In the genomic region with DNA sequence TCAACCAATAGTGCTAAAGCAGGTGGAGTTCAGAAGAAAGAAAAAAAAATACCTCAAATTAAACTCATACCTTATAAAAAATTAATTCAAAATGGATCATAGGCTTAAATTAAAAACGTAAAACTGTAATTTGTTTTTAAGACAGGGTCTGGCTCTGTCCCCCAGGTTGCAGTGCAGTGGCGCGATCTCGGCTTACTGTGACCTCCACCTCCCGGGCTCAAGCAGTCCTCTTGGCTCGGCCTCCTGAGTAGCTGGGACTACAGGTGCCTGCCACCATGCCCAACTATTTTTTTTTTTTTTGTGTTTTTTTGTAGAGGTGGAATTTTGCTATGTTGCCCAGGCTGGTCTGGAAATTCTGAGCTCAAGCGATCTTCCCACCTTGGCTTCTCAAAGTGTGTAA, we compare ENCODE assay signal across 3 cellular contexts.
"Had no signal": no experiment of that assay in that cellular context is flagged by ENCODE, and none has a peak within 500 bp of the region (broad histone marks: within the 10 kb centered on the region; RNA-seq: fewer than 3 reads in every experiment).

No MANE protein-coding gene starts in this region.

- ATAC-seq: HepG2, K562 had no signal

- H3K4me3 Mint-ChIP-seq: IgD-negative memory B cell had no signal

- H3K4me1 Mint-ChIP-seq: IgD-negative memory B cell had no signal

- H3K27me3 Mint-ChIP-seq: IgD-negative memory B cell had no signal

- H3K27ac Mint-ChIP-seq: IgD-negative memory B cell had no signal

- H3K36me3 Mint-ChIP-seq: IgD-negative memory B cell had no signal
